In genomic region chr5:134738963-134739661, GRCh38 we compare ENCODE assay signal across 8 cellular contexts. TPM values are rescaled to one million over a fixed set of nuclear protein-coding genes. Genes with fewer than 3 reads are reported as not detected.
DNase-seq lines count a peak whose midpoint lies in the region; ATAC-seq and TF ChIP-seq lines count a peak whose summit lies in the region.

No MANE protein-coding gene starts in this region.

- H3K4me1 ChIP-seq in RWPE2 (ENCODE audit: insufficient read depth, poor library complexity, severe bottlenecking) (peaks cover 7% of the 10 kb centered on the region), hepatocyte (ENCODE audit: insufficient read depth) (peaks cover 10% of the 10 kb centered on the region), sigmoid colon (peaks cover 0 to 24% (median 18%) of the 10 kb centered on the region in 4 donors)

- H3K36me3 ChIP-seq in RWPE2 (ENCODE audit: low read depth): peaks cover 26% of the 10 kb centered on the region
- H3K36me3 ChIP-seq in hepatocyte (replicated peaks; ENCODE audit: insufficient read depth, low read depth): no peaks in the 10 kb centered on the region
- peaks cover 0 to 33% (median 0%) of the 10 kb centered on the region in 4 donors for H3K36me3 ChIP-seq in sigmoid colon

- no peaks in the 10 kb centered on the region for H3K9me2 ChIP-seq in hepatocyte (replicated peaks; ENCODE audit: insufficient read depth)

- no peak for TF ChIP-seq POLR2A in sigmoid colon (IDR thresholded peaks at IDR 0.05)

- H3K9me3 ChIP-seq in RWPE2 (ENCODE audit: severe bottlenecking) (no peaks in the 10 kb centered on the region), hepatocyte (ENCODE audit: low read depth) (no peaks in the 10 kb centered on the region), sigmoid colon (no peaks in the 10 kb centered on the region)

- no peaks in the 10 kb centered on the region for H4K20me1 ChIP-seq in hepatocyte (ENCODE audit: insufficient read depth, poor library complexity, severe bottlenecking)

- 8% methylated on average over 21 of the region's 21 CpGs for WGBS in hepatocyte (ENCODE audit: low lambda C conversion rate, missing lambda C conversion rate)
- WGBS in sigmoid colon, 2 donors: 2 to 3% methylated on average over 21 of the region's 21 CpGs

- DNase-seq in EH (ENCODE audit: low read depth) (peak; percentile 59), HUDEP-2 (lab: John Stamatoyannopoulos, UW; ENCODE audit: unreplicated experiment in 76 of 76) (peak in 49 of 76 experiments; percentile 4 to 66 (median 36)), RWPE2 (ENCODE audit: low spot score) (no peak), astrocyte of the cerebellum (ENCODE audit: low read depth) (peak; percentile 12), hepatocyte (ENCODE audit: low spot score) (peak; percentile 68), sigmoid colon (no peak)

- H3K79me2 ChIP-seq in hepatocyte: peaks cover 37% of the 10 kb centered on the region

- ATAC-seq in RWPE2 (ENCODE audit: low read depth): peak; percentile 40
- ATAC-seq in GM18519 (IDR thresholded peaks at IDR 0.05; ENCODE audit: low FRiP score, unreplicated experiment): no peak
- no peak for ATAC-seq in HG03521 (IDR thresholded peaks at IDR 0.05; ENCODE audit: unreplicated experiment)

- TF ChIP-seq EP300 in sigmoid colon (IDR thresholded peaks at IDR 0.05): no peak

- H3K4me3 ChIP-seq in RWPE2 (ENCODE audit: severe bottlenecking): peak overlapping the region; percentile 75
- H3K4me3 ChIP-seq in astrocyte of the cerebellum (ENCODE audit: low read depth, low read length): peak overlapping the region; percentile 77
- peak overlapping the region; percentile 57 for H3K4me3 ChIP-seq in hepatocyte
- H3K4me3 ChIP-seq in sigmoid colon: peak overlapping the region; percentile 68 to 90 (median 74)

- peak overlapping the region; percentile 88 for H3K4me2 ChIP-seq in hepatocyte

- H3K27ac ChIP-seq in RWPE2 (ENCODE audit: poor library complexity, severe bottlenecking): peak overlapping the region; percentile 61
- H3K27ac ChIP-seq in hepatocyte: peak overlapping the region; percentile 98
- H3K27ac ChIP-seq in sigmoid colon: peak overlapping the region; percentile 91 to 95 (median 94)

- intact Hi-C loops in sigmoid colon (cut with DNase I): loop anchor here (2.0 to 5.0 kb wide), 2 partner anchors 108 to 166 kb away; partner anchors contain the start of genes C5orf24 and PCBD2

- no peaks in the 10 kb centered on the region for H3K27me3 ChIP-seq in RWPE2 (ENCODE audit: insufficient read depth, poor library complexity, severe bottlenecking)
- H3K27me3 ChIP-seq in hepatocyte: no peaks in the 10 kb centered on the region
- no peaks in the 10 kb centered on the region for H3K27me3 ChIP-seq in sigmoid colon

- TF ChIP-seq CTCF in RWPE2 (IDR thresholded peaks at IDR 0.05; ENCODE audit: poor library complexity, severe bottlenecking) (peak; percentile 59), astrocyte of the cerebellum (IDR thresholded peaks at IDR 0.05; ENCODE audit: low read depth, low read length, missing control alignments) (peak; percentile 22), hepatocyte (IDR thresholded peaks at IDR 0.05; ENCODE audit: poor library complexity) (no peak), sigmoid colon (IDR thresholded peaks at IDR 0.05) (peak in 1 of 4 experiments; percentile 18)

- peak overlapping the region; percentile 67 for H2AFZ ChIP-seq in hepatocyte

- in situ Hi-C loops in astrocyte of the cerebellum (cut with HindIII; ENCODE audit: low sequenced_read_pairs): no loop called here

RNA-seq across cellular contexts. Expression of gene CAMLG, which starts 0.8 kb away (rescaled TPM):
- 33.5 and 33.8 TPM in 2 replicates for total RNA-seq in hepatocyte
- polyA plus RNA-seq in hepatocyte: 27.3 and 37.1 TPM in 2 replicates
- 10 to 100 TPM; 60.5 to 81.3 (median 65.1) TPM for total RNA-seq in sigmoid colon
- polyA plus RNA-seq in sigmoid colon: 10 to 100 TPM; 27.0 to 54.7 (median 28.9) TPM

RNA-seq across cellular contexts. Expression of gene DDX46, which starts 19.5 kb away (rescaled TPM):
- 27.0 and 31.0 TPM in 2 replicates for total RNA-seq in hepatocyte
- 15.3 and 24.6 TPM in 2 replicates for polyA plus RNA-seq in hepatocyte
- 10 to 100 TPM; 35.0 to 53.6 (median 41.9) TPM for total RNA-seq in sigmoid colon
- 10 to 100 TPM; 11.4 to 26.4 (median 13.2) TPM for polyA plus RNA-seq in sigmoid colon

Comparison
In these comparisons a context has a peak if more than half of its experiments do, and no peak if none do; other contexts are left out.
1. DNase-seq: peak in EH (single experiment), HUDEP-2 (49 of 76), astrocyte of the cerebellum (single experiment) and hepatocyte (single experiment); none in RWPE2 (single experiment) and sigmoid colon (single experiment).
2. Peak in every context shown above with its lines, with median percentiles within 50 percentile points of each other: H3K27ac ChIP-seq and H3K4me3 ChIP-seq.